ENCODE assay signal across 34 cellular contexts in the genomic region with DNA sequence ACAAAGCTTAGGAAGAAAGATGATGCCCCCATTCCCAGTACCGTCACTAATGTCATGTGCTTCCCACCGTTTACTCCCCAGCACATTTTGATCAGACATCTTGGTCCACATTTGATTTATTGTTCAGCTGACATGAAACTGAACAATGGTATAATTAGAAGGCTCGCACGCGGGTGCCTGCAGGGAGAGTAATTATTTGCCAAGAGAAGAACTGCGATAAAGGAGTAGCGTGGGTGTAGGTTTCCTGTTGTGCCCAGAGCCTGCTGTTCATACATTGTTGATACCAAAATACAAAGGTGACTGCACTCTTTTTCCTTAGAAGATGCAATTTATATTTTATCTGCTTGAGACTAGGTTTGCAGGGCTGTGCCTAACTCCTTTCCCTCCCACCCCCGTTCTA.
A peak's percentile ranks its signal among the peaks of the same experiment; 100 is the strongest.
DNase-seq lines count a peak whose midpoint lies in the region; ATAC-seq, FAIRE-seq and TF ChIP-seq lines count a peak whose summit lies in the region.
"Had no signal": no experiment of that assay in that cellular context is flagged by ENCODE, and none has a peak within 500 bp of the region (broad histone marks: within the 10 kb centered on the region; RNA-seq: fewer than 3 reads in every experiment).

No MANE protein-coding gene starts in this region.

- H3K27ac ChIP-seq in K562 (ENCODE audit: extremely low read depth, low read depth, low read length), result no peak overlapping the region
- H3K27ac ChIP-seq: 22Rv1, adrenal gland, brain microvascular endothelial cell, esophagus squamous epithelium, foreskin keratinocyte, GM23248, heart right ventricle, ovary, PC-9, upper lobe of right lung had no signal

- TF ChIP-seq RAD21 in K562 (CRISPR knock-in tag; conservative IDR thresholded peaks at IDR 0.05 in 1 of 2, IDR thresholded peaks at IDR 0.05 in 1 of 2), result no peak

- no peak overlapping the region for H3K4me2 ChIP-seq in K562 (ENCODE audit: insufficient read depth, low read length)
- H3K4me2 ChIP-seq: PC-9 had no signal

- H3K79me2 ChIP-seq in K562 (ENCODE audit: control insufficient read depth, insufficient read depth, low read length), result no peaks in the 10 kb centered on the region

- POLR2A ChIA-PET in K562 (lab: Yijun Ruan, JAX), result no interaction called here

- H3K4me1 ChIP-seq in K562 (replicated peaks in 1 of 2; ENCODE audit: control insufficient read depth in 2 of 2, insufficient read depth in 2 of 2, low read length in 2 of 2), result no peaks in the 10 kb centered on the region; a peak in 1 of 5 replicates
- H3K4me1 ChIP-seq: adrenal gland, esophagus squamous epithelium, foreskin keratinocyte, heart right ventricle, upper lobe of right lung had no signal

- TF ChIP-seq POLR2A in K562 (conservative IDR thresholded peaks at IDR 0.05), result no peak

- WGBS in K562 (ENCODE audit: insufficient coverage, low coverage, missing lambda C conversion rate), result 0% methylated on average over 8 of the region's 8 CpGs

- H3K9me1 ChIP-seq in K562 (ENCODE audit: control insufficient read depth, insufficient read depth, low read length), result no peaks in the 10 kb centered on the region

- H3K9ac ChIP-seq in K562 (ENCODE audit: insufficient read depth in 1 of 2, low read depth in 2 of 2, low read length in 2 of 2), result no peak overlapping the region
- H3K9ac ChIP-seq: GM23248 had no signal

- ATAC-seq in K562, result no peak
- no peak for ATAC-seq in left colon
- ATAC-seq: heart right ventricle; SK-N-SH treated with all-trans-retinoic acid at 6 μM for 48 hours; stimulated activated naive B cell treated with anti-CD40 and anti-IgM and Interleukin-4, amounts not matched to agents 10 μg/mL and 1 μg/mL and 100 μg/mL, for 72 hours; T-helper 17 cell; upper lobe of right lung had no signal

- in situ Hi-C loops in K562 (cut with MboI), result no loop called here

- peaks cover 5 to 6% of the 10 kb centered on the region in 2 experiments; a peak in 3 of 5 replicates for H3K27me3 ChIP-seq in K562 (ENCODE audit: control insufficient read depth in 2 of 2, insufficient read depth in 2 of 2, low read length in 2 of 2)
- H3K27me3 ChIP-seq: adrenal gland, brain microvascular endothelial cell, ovary had no signal

- no peaks in the 10 kb centered on the region for H3K9me3 ChIP-seq in K562 (replicated peaks; ENCODE audit: control insufficient read depth, insufficient read depth, low read depth, low read length)
- H3K9me3 ChIP-seq: ovary had no signal

- no peaks in the 10 kb centered on the region for H3K36me3 ChIP-seq in K562 (ENCODE audit: control insufficient read depth, insufficient read depth, low read length)
- H3K36me3 ChIP-seq: adrenal gland, brain microvascular endothelial cell, esophagus squamous epithelium, heart right ventricle, ovary, upper lobe of right lung had no signal

- no peaks in the 10 kb centered on the region for H4K20me1 ChIP-seq in K562 (replicated peaks; ENCODE audit: control insufficient read depth, insufficient read depth, low read length)

- no peak overlapping the region for H3K4me3 ChIP-seq in K562
- H3K4me3 ChIP-seq: adrenal gland, esophagus squamous epithelium, GM23248, heart right ventricle, lung, ovary, PC-9, upper lobe of right lung had no signal

- no TSS peak for BruUV-seq in K562 (replicated peaks; lab: Mats Ljungman, UMichigan)

- DNase-seq in NCI-H1417 (lab: John Stamatoyannopoulos, UW), result peak; percentile 31 to 80 (median 55)
- no peak for DNase-seq in NCI-H1417 treated with DMSO at 0.1 percent for 48 hours (lab: John Stamatoyannopoulos, UW)
- DNase-seq in NCI-H2227 (lab: John Stamatoyannopoulos, UW; ENCODE audit: unreplicated experiment), result peak; percentile 79
- no peak for DNase-seq in K562 (ENCODE audit: extremely low read depth in 1 of 4, low spot score in 3 of 4)
- peak; percentile 53 for DNase-seq in retina
- no peak for DNase-seq in cerebellar nuclear complex (lab: John Stamatoyannopoulos, UW)
- no peak for DNase-seq in left colon
- no peak for DNase-seq in activated T-cell treated with anti-CD3 and anti-CD28 coated beads for 4 hours
- DNase-seq: activated CD4-positive, alpha-beta memory T cell treated with anti-CD3 and anti-CD28 coated beads for 36 hours; activated CD4-positive, CD25-positive, alpha-beta regulatory T cell treated with anti-CD3 and anti-CD28 coated beads, Interleukin-2, amount 50 U/mL, for 72 hours; activated naive CD4-positive, alpha-beta T cell treated with Interleukin-2 at 50 U/mL for 16 hours; adrenal gland; brain microvascular endothelial cell; Calu3; esophagus squamous epithelium; foreskin keratinocyte; GM23248; heart right ventricle; HFFc6; kidney glomerular epithelial cell; NCI-H1092; NCI-H2081; NK-92 treated with Interleukin-12 subunit alpha and Interleukin-12 subunit beta, amount 100 ng/mL, for 24 hours; ovary; PC-9; stimulated activated naive B cell treated with anti-CD40 and anti-IgM and Interleukin-4, amounts not matched to agents 10 μg/mL and 1 μg/mL and 100 μg/mL, for 72 hours; substantia nigra; T-helper 17 cell; upper lobe of right lung had no signal

- CTCF ChIA-PET in K562 (lab: Yijun Ruan, JAX; ENCODE audit: low intra/inter-chr PET ratio), result no interaction called here

- no peak overlapping the region for H2AFZ ChIP-seq in K562 (ENCODE audit: low read depth, low read length)
- H2AFZ ChIP-seq: GM23248, PC-9 had no signal

- TF ChIP-seq EP300 in K562 (IDR thresholded peaks at IDR 0.05; ENCODE audit: low read length), result no peak

- intact Hi-C loops in K562 (cut with micrococcal nuclease) (no loop called here), left colon (cut with DNase I, micrococcal nuclease) (no loop called here)

- TF ChIP-seq CTCF in K562 (IDR thresholded peaks at IDR 0.05 in 2 of 3, conservative IDR thresholded peaks at IDR 0.05 in 1 of 3; ENCODE audit: insufficient read depth in 2 of 3, low read depth in 1 of 3, low read length in 3 of 3), result no peak

- FAIRE-seq in K562 (lab: Jason Lieb, UNC), result no peak
- FAIRE-seq: endometrium, TTC549 had no signal

TF ChIP-seq in K562, 482 proteins besides CTCF, POLR2A, EP300 and RAD21:
- 0 out of 2 replicates have a peak, but pooled peaks have one; percentile 27 for TF ChIP-seq EGR1 (conservative IDR thresholded peaks at IDR 0.05)
- TF ChIP-seq, protein P1, sequence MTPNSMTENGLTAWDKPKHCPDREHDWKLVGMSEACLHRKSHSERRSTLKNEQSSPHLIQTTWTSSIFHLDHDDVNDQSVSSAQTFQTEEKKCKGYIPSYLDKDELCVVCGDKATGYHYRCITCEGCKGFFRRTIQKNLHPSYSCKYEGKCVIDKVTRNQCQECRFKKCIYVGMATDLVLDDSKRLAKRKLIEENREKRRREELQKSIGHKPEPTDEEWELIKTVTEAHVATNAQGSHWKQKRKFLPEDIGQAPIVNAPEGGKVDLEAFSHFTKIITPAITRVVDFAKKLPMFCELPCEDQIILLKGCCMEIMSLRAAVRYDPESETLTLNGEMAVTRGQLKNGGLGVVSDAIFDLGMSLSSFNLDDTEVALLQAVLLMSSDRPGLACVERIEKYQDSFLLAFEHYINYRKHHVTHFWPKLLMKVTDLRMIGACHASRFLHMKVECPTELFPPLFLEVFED (CRISPR knock-in tag; conservative IDR thresholded peaks at IDR 0.05), result no peak
- peak; percentile 27 for TF ChIP-seq MEIS2 (IDR thresholded peaks at IDR 0.05; ENCODE audit: partially characterized antibody)
- TF ChIP-seq CSDE1 (IDR thresholded peaks at IDR 0.05), result no peak
- 0 out of 2 replicates have a peak, but pooled peaks have one; percentile 39 for TF ChIP-seq MEF2D (tag; conservative IDR thresholded peaks at IDR 0.05; ENCODE audit: low read depth)
- TF ChIP-seq, protein P2, sequence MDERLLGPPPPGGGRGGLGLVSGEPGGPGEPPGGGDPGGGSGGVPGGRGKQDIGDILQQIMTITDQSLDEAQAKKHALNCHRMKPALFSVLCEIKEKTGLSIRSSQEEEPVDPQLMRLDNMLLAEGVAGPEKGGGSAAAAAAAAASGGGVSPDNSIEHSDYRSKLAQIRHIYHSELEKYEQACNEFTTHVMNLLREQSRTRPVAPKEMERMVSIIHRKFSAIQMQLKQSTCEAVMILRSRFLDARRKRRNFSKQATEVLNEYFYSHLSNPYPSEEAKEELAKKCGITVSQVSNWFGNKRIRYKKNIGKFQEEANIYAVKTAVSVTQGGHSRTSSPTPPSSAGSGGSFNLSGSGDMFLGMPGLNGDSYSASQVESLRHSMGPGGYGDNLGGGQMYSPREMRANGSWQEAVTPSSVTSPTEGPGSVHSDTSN (CRISPR knock-in tag; IDR thresholded peaks at IDR 0.05; ENCODE audit: low read depth), result no peak
- TF ChIP-seq, protein P2 (tag; conservative IDR thresholded peaks at IDR 0.05; ENCODE audit: low read depth), result peak; percentile 38

Comparison
In these comparisons a context has a peak if more than half of its experiments do, and no peak if none do; other contexts are left out.
1. DNase-seq: peak in NCI-H1417 (3 of 3), NCI-H2227 (single experiment) and retina (single experiment); none in NCI-H1417 treated with DMSO at 0.1 percent for 48 hours (single experiment), K562 (0 of 4), cerebellar nuclear complex (0 of 2), left colon (0 of 2) and activated T-cell treated with anti-CD3 and anti-CD28 coated beads for 4 hours (single experiment).